ENCODE assay signal across 8 cellular contexts in genomic region chr9:68974431-68974830, GRCh38. TPM values are rescaled to one million over a fixed set of nuclear protein-coding genes. Genes with fewer than 3 reads are reported as not detected.
A peak's percentile ranks its signal among the peaks of the same experiment; 100 is the strongest.
DNase-seq lines count a peak whose midpoint lies in the region; ATAC-seq, FAIRE-seq and TF ChIP-seq lines count a peak whose summit lies in the region.

No MANE protein-coding gene starts in this region.

- peak overlapping the region in 1 of 2 donors; percentile 91 for H3K27ac ChIP-seq in lung (ENCODE audit: low read depth in 1 of 2, low read length in 1 of 2)
- H3K27ac ChIP-seq in kidney (ENCODE audit: low read depth in 2 of 2, low read length in 2 of 2) = no peak overlapping the region

- DNase-seq in lung (ENCODE audit: low spot score) (no peak), kidney (no peak), ACHN (no peak), GF-D8 (lab: John Stamatoyannopoulos, UW) (no peak), urothelium cell line (ENCODE audit: low spot score) (no peak)

- H3K4me3 ChIP-seq in lung = peak overlapping the region; percentile 27
- no peak overlapping the region for H3K4me3 ChIP-seq in kidney (ENCODE audit: low read length in 2 of 2)

- FAIRE-seq in kidney (lab: Jason Lieb, UNC) (no peak), urothelium cell line (lab: Jason Lieb, UNC) (no peak)

- H3K36me3 ChIP-seq in lung (ENCODE audit: control insufficient read depth in 2 of 2, insufficient read depth in 2 of 2, low read length in 2 of 2) = peaks cover 0 to 4% of the 10 kb centered on the region in 2 donors
- no peaks in the 10 kb centered on the region for H3K36me3 ChIP-seq in kidney (ENCODE audit: control insufficient read depth in 1 of 2, insufficient read depth in 2 of 2, low read length in 2 of 2)

- H3K4me1 ChIP-seq in lung (ENCODE audit: control insufficient read depth in 2 of 2, insufficient read depth in 2 of 2, low read length in 2 of 2) (peaks cover 2 to 6% of the 10 kb centered on the region in 2 donors), kidney (ENCODE audit: control insufficient read depth in 1 of 2, insufficient read depth in 1 of 2, low read depth in 1 of 2, low read length in 2 of 2) (no peaks in the 10 kb centered on the region)

- H3K9me3 ChIP-seq in lung (ENCODE audit: control insufficient read depth in 2 of 2, insufficient read depth in 1 of 2, low read length in 1 of 2) = peaks cover 0 to 3% of the 10 kb centered on the region in 2 donors
- H3K9me3 ChIP-seq in kidney (ENCODE audit: control insufficient read depth in 1 of 2, low read length in 2 of 2) = no peaks in the 10 kb centered on the region

- intact Hi-C loops in kidney (cut with DNase I) = no loop called here

- H3K9ac ChIP-seq in kidney (ENCODE audit: low read length in 2 of 2) = no peak overlapping the region

- in situ Hi-C loops in ACHN (cut with HindIII; ENCODE audit: low pct_ligation_motif_present, low pct_unique_long_range_greater_than_20kb, low sequenced_read_pairs) = no loop called here

- 72 to 76% methylated on average over 5 of the region's 5 CpGs for WGBS in lung, 2 donors

- peak; percentile 88 for ATAC-seq in GM18861 (IDR thresholded peaks at IDR 0.05; ENCODE audit: unreplicated experiment)
- peak; percentile 78 for ATAC-seq in GM21423 (IDR thresholded peaks at IDR 0.05; ENCODE audit: unreplicated experiment)
- ATAC-seq in HG03378 (IDR thresholded peaks at IDR 0.05; ENCODE audit: unreplicated experiment) = peak; percentile 93
- ATAC-seq in lung (ENCODE audit: insufficient read depth, low FRiP score) = no peak

- TF ChIP-seq CTCF in lung (IDR thresholded peaks at IDR 0.05; ENCODE audit: control extremely low read depth, extremely low read depth) (no peak), kidney (IDR thresholded peaks at IDR 0.05; ENCODE audit: borderline replicate concordance, extremely low read depth, insufficient read depth) (no peak)

- no peaks in the 10 kb centered on the region for H3K27me3 ChIP-seq in lung (ENCODE audit: control insufficient read depth, insufficient read depth)

RNA-seq across cellular contexts. Expression of gene PRKACG, which starts 39.5 kb away (rescaled TPM):
- total RNA-seq in lung (not detected), kidney (not detected)
- polyA plus RNA-seq in lung (not detected), kidney (ENCODE audit: insufficient read depth, low read depth, low replicate concordance) (not detected)
